In genomic region chr1:53449693-53450092, GRCh38 we compare ENCODE assay signal across 18 cellular contexts. TPM values are rescaled to one million over a fixed set of nuclear protein-coding genes. Genes with fewer than 3 reads are reported as not detected.
"Had no signal": no experiment of that assay in that cellular context is flagged by ENCODE, and none has a peak within 500 bp of the region (broad histone marks: within the 10 kb centered on the region; RNA-seq: fewer than 3 reads in every experiment).

No MANE protein-coding gene starts in this region.

- H3K36me3 Mint-ChIP-seq: activated naive CD4-positive, alpha-beta T cell treated with anti-CD3 and anti-CD28 coated beads, Interleukin-2, amount 10 ng/mL, durations not matched to agents 7 days and 5 days; naive thymus-derived CD8-positive, alpha-beta T cell; stimulated activated memory B cell treated with anti-CD40 and anti-IgM and Interleukin-4, amounts not matched to agents 10 μg/mL and 1 μg/mL and 100 μg/mL, for 72 hours had no signal

- H3K27me3 ChIP-seq: cardiac muscle cell had no signal

- H3K9me3 ChIP-seq: gastroesophageal sphincter, heart right ventricle, left lung, neutrophil had no signal

- H3K9ac ChIP-seq: parathyroid adenoma had no signal

- H3K4me3 ChIP-seq: cardiac muscle cell, dorsolateral prefrontal cortex, gastroesophageal sphincter, heart right ventricle, left lung had no signal

- H3K4me1 ChIP-seq: gastroesophageal sphincter, heart right ventricle, left lung, parathyroid adenoma had no signal

- H3K36me3 ChIP-seq: cardiac muscle cell, gastroesophageal sphincter, heart right ventricle, left lung, neutrophil had no signal

- DNase-seq: activated CD4-positive, CD25-positive, alpha-beta regulatory T cell treated with anti-CD3 and anti-CD28 coated beads, Interleukin-2, amount 50 U/mL, for 72 hours; activated naive CD4-positive, alpha-beta T cell treated with anti-CD3 and anti-CD28 coated beads, Interleukin-2, amount 10 ng/mL, durations not matched to agents 7 days and 5 days; dorsolateral prefrontal cortex; heart right ventricle; kidney; left lung; mammary epithelial cell; naive thymus-derived CD8-positive, alpha-beta T cell; stimulated activated CD4-positive, alpha-beta T cell treated with anti-CD3 and anti-CD28 coated beads, Interleukin-2, amount 100 ng/mL, for 48 hours; T-helper 9 cell had no signal

- H3K4me3 Mint-ChIP-seq: activated naive CD4-positive, alpha-beta T cell treated with anti-CD3 and anti-CD28 coated beads, Interleukin-2, amount 10 ng/mL, durations not matched to agents 7 days and 5 days; naive thymus-derived CD8-positive, alpha-beta T cell; stimulated activated memory B cell treated with anti-CD40 and anti-IgM and Interleukin-4, amounts not matched to agents 10 μg/mL and 1 μg/mL and 100 μg/mL, for 72 hours had no signal

- ATAC-seq: gastroesophageal sphincter; heart right ventricle; left lung; naive thymus-derived CD8-positive, alpha-beta T cell; stimulated activated memory B cell treated with anti-CD40 and anti-IgM and Interleukin-4, amounts not matched to agents 10 μg/mL and 1 μg/mL and 100 μg/mL, for 72 hours had no signal

- H3K27ac ChIP-seq: cardiac muscle cell, dorsolateral prefrontal cortex, gastroesophageal sphincter, heart right ventricle, left lung, neutrophil, parathyroid adenoma had no signal

- H3K4me1 Mint-ChIP-seq: activated naive CD4-positive, alpha-beta T cell treated with anti-CD3 and anti-CD28 coated beads, Interleukin-2, amount 10 ng/mL, durations not matched to agents 7 days and 5 days; naive thymus-derived CD8-positive, alpha-beta T cell; stimulated activated memory B cell treated with anti-CD40 and anti-IgM and Interleukin-4, amounts not matched to agents 10 μg/mL and 1 μg/mL and 100 μg/mL, for 72 hours had no signal

- H3K9me3 Mint-ChIP-seq: activated naive CD4-positive, alpha-beta T cell treated with anti-CD3 and anti-CD28 coated beads, Interleukin-2, amount 10 ng/mL, durations not matched to agents 7 days and 5 days; naive thymus-derived CD8-positive, alpha-beta T cell; stimulated activated memory B cell treated with anti-CD40 and anti-IgM and Interleukin-4, amounts not matched to agents 10 μg/mL and 1 μg/mL and 100 μg/mL, for 72 hours had no signal

- H3K27ac Mint-ChIP-seq: activated naive CD4-positive, alpha-beta T cell treated with anti-CD3 and anti-CD28 coated beads, Interleukin-2, amount 10 ng/mL, durations not matched to agents 7 days and 5 days; stimulated activated memory B cell treated with anti-CD40 and anti-IgM and Interleukin-4, amounts not matched to agents 10 μg/mL and 1 μg/mL and 100 μg/mL, for 72 hours had no signal

RNA-seq across cellular contexts. Expression of gene DMRTB1, which starts 9.5 kb away (rescaled TPM):
- total RNA-seq: cardiac muscle cell; gastroesophageal sphincter; heart right ventricle; kidney; left lung; mammary epithelial cell; mucosa of gallbladder; naive thymus-derived CD8-positive, alpha-beta T cell; renal cortical epithelial cell; urinary bladder had no signal
